ENCODE assay signal across 18 cellular contexts in genomic region chr3:23264413-23264812, GRCh38.
A peak's percentile ranks its signal among the peaks of the same experiment; 100 is the strongest.
DNase-seq lines count a peak whose midpoint lies in the region; ATAC-seq and TF ChIP-seq lines count a peak whose summit lies in the region.
"Had no signal": no experiment of that assay in that cellular context is flagged by ENCODE, and none has a peak within 500 bp of the region (broad histone marks: within the 10 kb centered on the region; RNA-seq: fewer than 3 reads in every experiment).

No MANE protein-coding gene starts in this region.

- H4K20me1 ChIP-seq in MM.1S (ENCODE audit: insufficient read depth, low read length): no peaks in the 10 kb centered on the region

- H3K9me3 ChIP-seq in MM.1S (replicated peaks; ENCODE audit: insufficient read depth, low read length) (no peaks in the 10 kb centered on the region), uterus (no peaks in the 10 kb centered on the region)
- H3K9me3 ChIP-seq: Caco-2, esophagus muscularis mucosa, lower lobe of right lung, tibial nerve had no signal

- H2AFZ ChIP-seq in MM.1S (ENCODE audit: low read length): no peak overlapping the region

- H3K27me3 ChIP-seq in MM.1S (replicated peaks; ENCODE audit: insufficient read depth, low read length) (no peaks in the 10 kb centered on the region), uterus (no peaks in the 10 kb centered on the region)
- H3K27me3 ChIP-seq: esophagus muscularis mucosa, tibial nerve had no signal

- no peak overlapping the region for H3K4me3 ChIP-seq in foreskin fibroblast (ENCODE audit: low read depth in 1 of 2, low read length in 2 of 2)
- no peak overlapping the region for H3K4me3 ChIP-seq in MM.1S (ENCODE audit: low read length)
- H3K4me3 ChIP-seq in uterus: no peak overlapping the region
- H3K4me3 ChIP-seq: esophagus muscularis mucosa, lower lobe of right lung, tibial nerve had no signal

- TF ChIP-seq POLR2A in uterus (IDR thresholded peaks at IDR 0.05): no peak

- no peak overlapping the region for H3K4me2 ChIP-seq in MM.1S (ENCODE audit: low read depth, low read length)

- no peaks in the 10 kb centered on the region for H3K9me2 ChIP-seq in MM.1S (replicated peaks; ENCODE audit: insufficient read depth, low read length)

- no peaks in the 10 kb centered on the region for H3K4me1 ChIP-seq in MM.1S (ENCODE audit: low read length)
- H3K4me1 ChIP-seq in uterus: no peaks in the 10 kb centered on the region
- H3K4me1 ChIP-seq: Caco-2, lower lobe of right lung had no signal

- no peak for TF ChIP-seq CTCF in foreskin fibroblast (IDR thresholded peaks at IDR 0.05; ENCODE audit: low read depth, low read length)
- TF ChIP-seq CTCF in MM.1S (IDR thresholded peaks at IDR 0.05; ENCODE audit: low read length): no peak
- no peak for TF ChIP-seq CTCF in uterus (IDR thresholded peaks at IDR 0.05)

- H3K27ac ChIP-seq in MM.1S (ENCODE audit: low read length): no peak overlapping the region
- no peak overlapping the region for H3K27ac ChIP-seq in uterus
- H3K27ac ChIP-seq: esophagus muscularis mucosa, lower lobe of right lung, tibial nerve had no signal

- peaks cover 38% of the 10 kb centered on the region for H3K79me2 ChIP-seq in MM.1S (ENCODE audit: low read length)

- ATAC-seq in sciatic nerve: no peak
- ATAC-seq in HG02571 (IDR thresholded peaks at IDR 0.05; ENCODE audit: unreplicated experiment): no peak
- ATAC-seq: lower lobe of right lung, T-cell had no signal

- DNase-seq in A172 (ENCODE audit: low spot score) (peak; percentile 47), HCEC 1CT (peak; percentile 91), amniotic epithelial cell (ENCODE audit: low read depth) (peak; percentile 56), foreskin fibroblast (peak; percentile 61 to 81), sciatic nerve (ENCODE audit: low spot score) (no peak), MM.1S (no peak), uterus (no peak)
- DNase-seq: 8988T; activated CD4-positive, CD25-positive, alpha-beta regulatory T cell treated with anti-CD3 and anti-CD28 coated beads, Interleukin-2, amount 50 U/mL, for 72 hours; activated CD8-positive, alpha-beta memory T cell treated with anti-CD3 and anti-CD28 coated beads, Interleukin-2, amount 50 U/mL, for 48 hours; Caco-2; lower lobe of right lung; NCI-H524 treated with DMSO at 0.1 percent for 48 hours; retina; T-cell had no signal

- intact Hi-C loops in sciatic nerve (cut with DNase I): no loop called here
- intact Hi-C loops in uterus (cut with DNase I; ENCODE audit: low total_unique reads): no loop called here

- H3K9ac ChIP-seq in MM.1S (ENCODE audit: low read length): no peak overlapping the region

- H3F3A ChIP-seq in MM.1S (ENCODE audit: insufficient read depth, low read length): no peaks in the 10 kb centered on the region

- H3K36me3 ChIP-seq in MM.1S (replicated peaks; ENCODE audit: insufficient read depth, low read length) (no peaks in the 10 kb centered on the region), uterus (no peaks in the 10 kb centered on the region)
- H3K36me3 ChIP-seq: esophagus muscularis mucosa, lower lobe of right lung, tibial nerve had no signal

Comparison
In these comparisons a context has a peak if more than half of its experiments do, and no peak if none do; other contexts are left out.
1. DNase-seq: peak in A172 (single experiment), HCEC 1CT (single experiment), amniotic epithelial cell (single experiment) and foreskin fibroblast (2 of 2); none in sciatic nerve (single experiment), MM.1S (single experiment) and uterus (0 of 2).